ENCODE assay signal across 8 cellular contexts in genomic region chr5:111063709-111064322, GRCh38. TPM values are rescaled to one million over a fixed set of nuclear protein-coding genes. Genes with fewer than 3 reads are reported as not detected.
DNase-seq lines count a peak whose midpoint lies in the region; ATAC-seq and TF ChIP-seq lines count a peak whose summit lies in the region.

No MANE protein-coding gene starts in this region.

- BruUV-seq in Calu3 (replicated peaks; lab: Mats Ljungman, UMichigan), result no TSS peak

- TF ChIP-seq CTCF in Calu3 (IDR thresholded peaks at IDR 0.05; ENCODE audit: unreplicated experiment), result peak; percentile 51
- TF ChIP-seq CTCF in fibroblast of pulmonary artery (IDR thresholded peaks at IDR 0.05; ENCODE audit: low read length, missing control alignments), result peak; percentile 48
- peak in 1 of 6 experiments; percentile 21 for TF ChIP-seq CTCF in upper lobe of left lung (IDR thresholded peaks at IDR 0.05)

- no peaks in the 10 kb centered on the region for H3K4me1 ChIP-seq in upper lobe of left lung

- ATAC-seq in GM21360 (IDR thresholded peaks at IDR 0.05; ENCODE audit: unreplicated experiment), result peak; percentile 81
- no peak for ATAC-seq in HG03095 (IDR thresholded peaks at IDR 0.05; ENCODE audit: unreplicated experiment)
- ATAC-seq in HG03025 (IDR thresholded peaks at IDR 0.05; ENCODE audit: low FRiP score, unreplicated experiment), result no peak
- ATAC-seq in upper lobe of left lung (ENCODE audit: low FRiP score in 2 of 2), result no peak

- CTCF ChIA-PET in Calu3 (lab: Charles Lee), result no interaction called here

- H3K4me3 ChIP-seq in fibroblast of pulmonary artery (replicated peaks; ENCODE audit: low read depth, low read length) (no peak overlapping the region), upper lobe of left lung (no peak overlapping the region)

- peaks cover 36% of the 10 kb centered on the region for H3K27me3 Mint-ChIP-seq in Calu3 (ENCODE audit: unreplicated experiment)

- no peaks in the 10 kb centered on the region for H3K36me3 ChIP-seq in upper lobe of left lung

- H3K9me3 Mint-ChIP-seq in Calu3 (ENCODE audit: low read depth, unreplicated experiment), result no peaks in the 10 kb centered on the region

- no peak overlapping the region for H3K27ac ChIP-seq in upper lobe of left lung

- 45 to 49% methylated on average over 3 of the region's 3 CpGs for WGBS in upper lobe of left lung, 2 donors

- H3K27ac Mint-ChIP-seq in Calu3 (ENCODE audit: unreplicated experiment), result no peak overlapping the region

- no peaks in the 10 kb centered on the region for H3K4me1 Mint-ChIP-seq in Calu3 (ENCODE audit: low read depth, unreplicated experiment)

- intact Hi-C loops in Calu3 (cut with micrococcal nuclease; ENCODE audit: unreplicated experiment), result loop anchor here (1.0 to 2.0 kb wide), 3 partner anchors 199 to 307 kb away; no protein-coding TSS in a partner anchor

- TF ChIP-seq POLR2A in upper lobe of left lung (IDR thresholded peaks at IDR 0.05), result no peak

- no peaks in the 10 kb centered on the region for H3K36me3 Mint-ChIP-seq in Calu3 (ENCODE audit: insufficient read depth, unreplicated experiment)

- TF ChIP-seq EP300 in upper lobe of left lung (IDR thresholded peaks at IDR 0.05), result no peak

- no peak overlapping the region for H3K4me3 Mint-ChIP-seq in Calu3 (ENCODE audit: low read depth, unreplicated experiment)

- no peaks in the 10 kb centered on the region for H3K27me3 ChIP-seq in upper lobe of left lung

- DNase-seq in Calu3 (peak; percentile 34), NCI-H345 (lab: John Stamatoyannopoulos, UW) (peak; percentile 42), fibroblast of pulmonary artery (ENCODE audit: low read depth) (no peak), activated T-cell treated with anti-CD3 and anti-CD28 coated beads for 4 hours (no peak), upper lobe of left lung (no peak)

- no peaks in the 10 kb centered on the region for H3K9me3 ChIP-seq in upper lobe of left lung

RNA-seq across cellular contexts. Expression of gene TSLP, which starts 7.7 kb away (rescaled TPM):
- total RNA-seq in Calu3 (2022), result 0.20 TPM in 1 of 2 replicates, not detected in the other
- total RNA-seq in upper lobe of left lung, result 1 to 10 TPM in 1 of 6 donors, under 1 TPM in 3, not detected in 2; 0.20 to 1.2 (median 0.38) TPM

RNA-seq across cellular contexts. Expression of gene WDR36, which starts 28.3 kb away (rescaled TPM):
- total RNA-seq in Calu3 (2022) (48.7 and 50.8 TPM in 2 replicates), upper lobe of left lung (10 to 100 TPM in 5 of 6 donors, 1 to 10 TPM in 1; 5.8 to 29.8 (median 21.1) TPM)

Comparison
In these comparisons a context has a peak if more than half of its experiments do, and no peak if none do; other contexts are left out.
1. DNase-seq: peak in Calu3 (single experiment) and NCI-H345 (single experiment); none in fibroblast of pulmonary artery (single experiment), activated T-cell treated with anti-CD3 and anti-CD28 coated beads for 4 hours (single experiment) and upper lobe of left lung (0 of 2).